ENCODE assay signal across 18 cellular contexts in the genomic region with DNA sequence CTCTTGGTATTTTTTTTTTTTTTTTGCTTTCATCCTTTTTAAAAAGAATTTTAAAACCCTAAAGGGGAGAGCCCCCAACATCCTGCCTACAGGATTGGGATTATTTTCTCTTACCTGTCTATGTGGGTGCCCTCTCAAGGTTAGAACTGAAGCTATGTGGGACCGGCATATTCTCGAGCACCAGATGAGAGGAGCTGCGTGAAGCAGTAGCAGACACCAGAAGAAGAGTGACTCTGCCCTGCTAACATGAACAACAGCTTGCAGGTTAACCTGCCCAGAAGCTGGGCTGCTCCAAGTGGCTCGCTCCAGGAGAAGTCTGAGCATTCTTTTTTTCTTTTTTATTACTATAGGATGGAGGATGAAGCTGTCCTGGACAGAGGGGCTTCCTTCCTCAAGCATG.
"Had no signal": no experiment of that assay in that cellular context is flagged by ENCODE, and none has a peak within 500 bp of the region (broad histone marks: within the 10 kb centered on the region; RNA-seq: fewer than 3 reads in every experiment).

No MANE protein-coding gene starts in this region.

- H2AFZ ChIP-seq: neural progenitor cell had no signal

- H3K4me3 ChIP-seq: ascending aorta, esophagus squamous epithelium, lower lobe of right lung, neural progenitor cell, tibial artery had no signal

- H3K27ac ChIP-seq: ascending aorta, coronary artery, esophagus squamous epithelium, lower lobe of right lung, neural progenitor cell had no signal

- H3K4me2 ChIP-seq: neural progenitor cell had no signal

- H3K36me3 ChIP-seq: ascending aorta, esophagus squamous epithelium, lower lobe of right lung, neural progenitor cell, tibial artery had no signal

- ATAC-seq: activated naive CD4-positive, alpha-beta T cell treated with anti-CD3 and anti-CD28 coated beads, Interleukin-2, amount 50 U/mL, for 72 hours; activated T-helper 17 cell treated with anti-CD3 and anti-CD28 coated beads, Interleukin-2, amount 50 U/mL, for 72 hours; left colon; lower lobe of right lung; stimulated activated naive CD8-positive, alpha-beta T cell treated with anti-CD3 and anti-CD28 coated beads, Interleukin-15, amount 100 ng/mL, for 72 hours; WTC11 had no signal

- DNase-seq: activated CD8-positive, alpha-beta memory T cell treated with anti-CD3 and anti-CD28 coated beads for 24 hours; activated CD8-positive, alpha-beta memory T cell treated with anti-CD3 and anti-CD28 coated beads, Interleukin-2, amount 50 U/mL, for 4 hours; activated T-cell treated with anti-CD3 and anti-CD28 coated beads, Interleukin-2, amount 50 U/mL, for 24 hours; endodermal cell; esophagus squamous epithelium; left colon; lower lobe of right lung; naive thymus-derived CD4-positive, alpha-beta T cell; stimulated activated CD4-positive, alpha-beta T cell treated with anti-CD3 and anti-CD28 coated beads, Interleukin-1b, Interleukin-23, amount 100 ng/mL, for 48 hours; stimulated activated naive CD8-positive, alpha-beta T cell treated with anti-CD3 and anti-CD28 coated beads, Interleukin-15, amount 100 ng/mL, for 72 hours; T1000; tibial artery had no signal

- H3K9ac ChIP-seq: neural progenitor cell had no signal

- H3K27me3 ChIP-seq: ascending aorta, esophagus squamous epithelium, neural progenitor cell, tibial artery had no signal

- H3K9me3 ChIP-seq: ascending aorta, esophagus squamous epithelium, lower lobe of right lung, tibial artery had no signal
